ENCODE assay signal across 21 cellular contexts in genomic region chr5:72959257-72959656, GRCh38. TPM values are rescaled to one million over a fixed set of nuclear protein-coding genes. Genes with fewer than 3 reads are reported as not detected.
DNase-seq lines count a peak whose midpoint lies in the region; ATAC-seq, FAIRE-seq and TF ChIP-seq lines count a peak whose summit lies in the region.
"Had no signal": no experiment of that assay in that cellular context is flagged by ENCODE, and none has a peak within 500 bp of the region (broad histone marks: within the 10 kb centered on the region; RNA-seq: fewer than 3 reads in every experiment).

No MANE protein-coding gene starts in this region.

- H3K36me3 Mint-ChIP-seq in osteocyte (ENCODE audit: unreplicated experiment) = peaks cover 5% of the 10 kb centered on the region

- H3K4me1 Mint-ChIP-seq in osteocyte (ENCODE audit: unreplicated experiment) = peaks cover 39% of the 10 kb centered on the region

- H3K79me2 ChIP-seq in HepG2 (ENCODE audit: insufficient read depth, low read length) = peaks cover 76% of the 10 kb centered on the region
- H3K79me2 ChIP-seq in K562 (ENCODE audit: control insufficient read depth, insufficient read depth, low read length) = peaks cover 94% of the 10 kb centered on the region

- POLR2A ChIA-PET in HepG2 (lab: Yijun Ruan, JAX) = no interaction called here
- POLR2A ChIA-PET in K562 (lab: Yijun Ruan, JAX) = interaction anchor here (0.5 kb wide), 1 partner anchor 922 kb away, joined by 3 read pairs; no protein-coding TSS in a partner anchor

- no peak overlapping the region for H3K9ac ChIP-seq in HepG2 (ENCODE audit: insufficient read depth, low read depth, low read length)
- no peak overlapping the region; a peak in 1 of 4 replicates for H3K9ac ChIP-seq in K562 (ENCODE audit: insufficient read depth in 1 of 2, low read depth in 2 of 2, low read length in 2 of 2)

- TF ChIP-seq EP300 in HepG2 (IDR thresholded peaks at IDR 0.05; ENCODE audit: low read depth in 2 of 2, low read length in 2 of 2) (no peak), HepG2 (CRISPR knock-in tag; IDR thresholded peaks at IDR 0.05; ENCODE audit: borderline replicate concordance) (no peak), K562 (IDR thresholded peaks at IDR 0.05; ENCODE audit: low read length) (no peak)

- no peak for TF ChIP-seq RAD21 in HepG2 (CRISPR knock-in tag; IDR thresholded peaks at IDR 0.05)
- TF ChIP-seq RAD21 in K562 (CRISPR knock-in tag; conservative IDR thresholded peaks at IDR 0.05 in 1 of 2, IDR thresholded peaks at IDR 0.05 in 1 of 2) = no peak

- H3K4me1 ChIP-seq in HepG2 (ENCODE audit: insufficient read depth, low read length) (peaks cover 38% of the 10 kb centered on the region), right lobe of liver (peaks cover 0 to 14% (median 0%) of the 10 kb centered on the region in 4 donors), K562 (replicated peaks in 1 of 2; ENCODE audit: control insufficient read depth in 2 of 2, insufficient read depth in 2 of 2, low read length in 2 of 2) (peaks cover 8 to 23% of the 10 kb centered on the region in 2 experiments)

- H3K9me3 Mint-ChIP-seq in osteocyte (ENCODE audit: unreplicated experiment) = no peaks in the 10 kb centered on the region

- H2AFZ ChIP-seq in HepG2 (ENCODE audit: low read length) (no peak overlapping the region), K562 (ENCODE audit: low read depth, low read length) (no peak overlapping the region)

- no peak overlapping the region for H3K4me3 Mint-ChIP-seq in osteocyte (ENCODE audit: unreplicated experiment)
- H3K4me3 Mint-ChIP-seq: CD4-positive, alpha-beta memory T cell had no signal

- FAIRE-seq in HepG2 (lab: Jason Lieb, UNC) = no peak
- no peak for FAIRE-seq in K562 (lab: Jason Lieb, UNC)
- FAIRE-seq: GM12891, GM18507, H54 had no signal

- H3K36me3 ChIP-seq in HepG2 (replicated peaks in 1 of 2; ENCODE audit: control insufficient read depth in 1 of 2, insufficient read depth in 2 of 2, low read length in 2 of 2) (0 out of 5 replicates have a peak, but pooled peaks cover 0 to 5% of the 10 kb centered on the region in 2 experiments), right lobe of liver (no peaks in the 10 kb centered on the region), K562 (ENCODE audit: control insufficient read depth, insufficient read depth, low read length) (peaks cover 4% of the 10 kb centered on the region; the same call in 2 of the 3 replicates)
- H3K36me3 ChIP-seq: HAP-1 had no signal

- no peaks in the 10 kb centered on the region; a peak in 1 of 5 replicates for H3K27me3 ChIP-seq in HepG2 (ENCODE audit: control insufficient read depth in 1 of 2, insufficient read depth in 2 of 2, low read length in 2 of 2)
- H3K27me3 ChIP-seq in right lobe of liver = no peaks in the 10 kb centered on the region
- H3K27me3 ChIP-seq in K562 (ENCODE audit: control insufficient read depth in 2 of 2, insufficient read depth in 2 of 2, low read length in 2 of 2) = no peaks in the 10 kb centered on the region

- no peaks in the 10 kb centered on the region for H3K9me1 ChIP-seq in K562 (ENCODE audit: control insufficient read depth, insufficient read depth, low read length)

- no peak for ATAC-seq in HepG2
- no peak for ATAC-seq in right lobe of liver
- no peak for ATAC-seq in K562
- ATAC-seq: A549 had no signal

- TF ChIP-seq POLR2A in HepG2 (IDR thresholded peaks at IDR 0.05; ENCODE audit: insufficient read depth in 1 of 2, low read depth in 2 of 2, low read length in 2 of 2) (no peak), right lobe of liver (IDR thresholded peaks at IDR 0.05) (no peak), K562 (conservative IDR thresholded peaks at IDR 0.05) (no peak)

- intact Hi-C loops in HepG2 (cut with micrococcal nuclease; ENCODE audit: unreplicated experiment) (loop anchor here (5.0 kb wide), 1 partner anchor 63 kb away; no protein-coding TSS in a partner anchor), right lobe of liver (cut with DNase I) (no loop called here), K562 (cut with micrococcal nuclease) (no loop called here)

- H3K27me3 Mint-ChIP-seq in osteocyte (ENCODE audit: unreplicated experiment) = no peaks in the 10 kb centered on the region

- H3K27ac Mint-ChIP-seq in osteocyte (ENCODE audit: unreplicated experiment) = peak overlapping the region; percentile 7
- H3K27ac Mint-ChIP-seq: CD4-positive, alpha-beta memory T cell had no signal

- BruUV-seq in HepG2 (replicated peaks; lab: Mats Ljungman, UMichigan) = no TSS peak
- BruUV-seq in K562 (replicated peaks; lab: Mats Ljungman, UMichigan) = no TSS peak

- in situ Hi-C loops in HepG2 (cut with HindIII; ENCODE audit: extremely low pct_ligation_motif_present, low pct_unique_long_range_greater_than_20kb) = no loop called here
- in situ Hi-C loops in K562 (cut with MboI) = no loop called here

- H3K9me3 ChIP-seq in HepG2 (ENCODE audit: low read length) (no peaks in the 10 kb centered on the region), right lobe of liver (no peaks in the 10 kb centered on the region), K562 (replicated peaks; ENCODE audit: control insufficient read depth, insufficient read depth, low read depth, low read length) (no peaks in the 10 kb centered on the region)
- H3K9me3 ChIP-seq: A549, HAP-1 had no signal

- H3K4me3 ChIP-seq in HepG2 (replicated peaks in 1 of 3; ENCODE audit: insufficient read depth in 1 of 3, low read depth in 2 of 3, low read length in 3 of 3) = no peak overlapping the region
- H3K4me3 ChIP-seq in right lobe of liver = no peak overlapping the region
- no peak overlapping the region for H3K4me3 ChIP-seq in K562
- H3K4me3 ChIP-seq: A549, HAP-1 had no signal

- DNase-seq in HepG2 (ENCODE audit: low spot score) (no peak), right lobe of liver (no peak), K562 (ENCODE audit: extremely low read depth in 1 of 4, low spot score in 3 of 4) (no peak), osteocyte (ENCODE audit: extremely low spot score, unreplicated experiment) (no peak), ecto neural progenitor cell (ENCODE audit: low spot score) (no peak), NCI-H774 (lab: John Stamatoyannopoulos, UW) (no peak), NCI-H1048 (lab: John Stamatoyannopoulos, UW) (no peak)
- DNase-seq: 8988T; C1 segment of cervical spinal cord; Calu3; CD4-positive, alpha-beta memory T cell; COR-L47; DMS53; DMS79 treated with DMSO at 0.1 percent for 48 hours; GF-D8; GOT3 had no signal

- WGBS in HepG2 (ENCODE audit: low lambda C conversion rate) = 98% methylated on average over 1 of the region's 1 CpG
- 94% methylated on average over 1 of the region's 1 CpG for WGBS in right lobe of liver (ENCODE audit: insufficient coverage, low coverage, low lambda C conversion rate, missing lambda C conversion rate)
- 95% methylated on average over 1 of the region's 1 CpG for WGBS in K562 (ENCODE audit: insufficient coverage, low coverage, missing lambda C conversion rate)

- H4K20me1 ChIP-seq in HepG2 (ENCODE audit: insufficient read depth, low read length) (no peaks in the 10 kb centered on the region; the same call in 1 of the 2 replicates), K562 (replicated peaks; ENCODE audit: control insufficient read depth, insufficient read depth, low read length) (no peaks in the 10 kb centered on the region)

- H3K4me2 ChIP-seq in HepG2 (ENCODE audit: low read depth, low read length) (peak overlapping the region; percentile 90; the same call in 1 of the 2 replicates), K562 (ENCODE audit: insufficient read depth, low read length) (no peak overlapping the region)
- H3K4me2 ChIP-seq: A549 had no signal

- TF ChIP-seq CTCF in HepG2 (CRISPR knock-in tag; IDR thresholded peaks at IDR 0.05) (no peak), right lobe of liver (IDR thresholded peaks at IDR 0.05) (no peak), K562 (IDR thresholded peaks at IDR 0.05 in 2 of 3, conservative IDR thresholded peaks at IDR 0.05 in 1 of 3; ENCODE audit: insufficient read depth in 2 of 3, low read depth in 1 of 3, low read length in 3 of 3) (no peak), osteocyte (IDR thresholded peaks at IDR 0.05) (no peak)

- CTCF ChIA-PET in HepG2 (lab: Yijun Ruan, JAX; ENCODE audit: low intra/inter-chr PET ratio, low total read pairs) (no interaction called here), K562 (lab: Yijun Ruan, JAX; ENCODE audit: low intra/inter-chr PET ratio) (no interaction called here)

- H3K27ac ChIP-seq in HepG2 (ENCODE audit: extremely low read length, insufficient read depth, low read length) (no peak overlapping the region), right lobe of liver (no peak overlapping the region), K562 (ENCODE audit: extremely low read depth, low read depth, low read length) (no peak overlapping the region)
- H3K27ac ChIP-seq: A549 had no signal

RNA-seq across cellular contexts. Expression of gene FCHO2, which starts 3.4 kb away (rescaled TPM):
- total RNA-seq in HepG2 (2016; rRNA removed; fragmentation: Illumina TruSeq; extraction: Trizol) (11.6 and 12.7 TPM in 2 replicates), right lobe of liver (10 to 100 TPM; 11.7 to 22.8 (median 14.8) TPM), K562 (2014; rRNA removed) (3.9 and 6.5 TPM in 2 replicates), K562 (2014; rRNA removed; fragmentation: Illumina TruSeq; extraction: Trizol) (9.1 and 11.0 TPM in 2 replicates), K562 (2015; rRNA removed; fragmentation: Illumina TruSeq; extraction: Trizol) (6.9 and 8.3 TPM in 2 replicates), K562 (2021) (12.2 and 12.4 TPM in 2 replicates), osteocyte (41.5 and 48.0 TPM in 2 replicates)
- total RNA-seq in HepG2 (2016; cell fraction: cytosol; rRNA removed; fragmentation: Illumina TruSeq; extraction: Trizol; ENCODE audit: low read depth) = 38.2 and 40.3 TPM in 2 replicates
- total RNA-seq in HepG2 (2016; cell fraction: insoluble cytoplasmic fraction; rRNA removed; fragmentation: Illumina TruSeq; extraction: Trizol) = 13.6 and 14.0 TPM in 2 replicates
- total RNA-seq in HepG2 (2016; cell fraction: membrane; rRNA removed; fragmentation: Illumina TruSeq; extraction: Trizol) = 12.5 and 14.6 TPM in 2 replicates
- 17.1 and 19.1 TPM in 2 replicates for total RNA-seq in HepG2 (2016; cell fraction: nucleus; rRNA removed; fragmentation: Illumina TruSeq; extraction: Trizol)
- polyA plus RNA-seq in HepG2 (2011; rRNA removed) (17.3 and 20.0 TPM in 2 replicates), K562 (2011; rRNA removed) (12.2 and 13.4 TPM in 2 replicates), K562 (2014; fragmentation: Illumina TruSeq; extraction: Trizol) (6.5 and 9.6 TPM in 2 replicates), K562 (2014; fragmentation: Nextera tagmentation; extraction: Ambion mirVana) (1 to 10 TPM; 4.4 to 5.1 TPM), K562 (2014; rRNA removed) (5.4 and 5.5 TPM in 2 replicates)
- polyA plus RNA-seq in HepG2 (2011; cell fraction: cytosol; rRNA removed) = 5.5 and 6.6 TPM in 2 replicates
- 23.4 and 31.0 TPM in 2 replicates for polyA plus RNA-seq in HepG2 (2011; cell fraction: nucleus; rRNA removed)
- 10.4 and 12.3 TPM in 2 replicates for polyA plus RNA-seq in HepG2 (2012)
- polyA plus RNA-seq in HepG2 (2016; cell fraction: cytosol; fragmentation: Illumina TruSeq; extraction: Trizol; ENCODE audit: low read depth) = 0.17 and 0.26 TPM in 2 replicates
- 9.0 and 9.1 TPM in 2 replicates for polyA plus RNA-seq in HepG2 (2016; cell fraction: insoluble cytoplasmic fraction; fragmentation: Illumina TruSeq; extraction: Trizol; ENCODE audit: low read depth)
- 1.0 and 1.1 TPM in 2 replicates for polyA plus RNA-seq in HepG2 (2016; cell fraction: membrane; fragmentation: Illumina TruSeq; extraction: Trizol; ENCODE audit: low read depth)
- polyA plus RNA-seq in HepG2 (2016; cell fraction: nucleus; fragmentation: Illumina TruSeq; extraction: Trizol; ENCODE audit: insufficient read depth, low read depth) = 19.6 and 20.8 TPM in 2 replicates
- 34.1 and 39.4 TPM in 2 replicates for polyA minus RNA-seq in HepG2 (2011; rRNA and poly(A)+ RNA removed; ENCODE audit: low replicate concordance)
- polyA minus RNA-seq in HepG2 (2011; cell fraction: cytosol; rRNA and poly(A)+ RNA removed) = 18.6 and 20.4 TPM in 2 replicates
- polyA minus RNA-seq in HepG2 (2011; cell fraction: nucleus; rRNA and poly(A)+ RNA removed) = 29.0 and 35.4 TPM in 2 replicates
- total RNA-seq in K562 (2011; cell fraction: chromatin; rRNA removed; ENCODE audit: low replicate concordance) = 11.0 and 47.8 TPM in 2 replicates
- total RNA-seq in K562 (2011; cell fraction: nucleolus; rRNA removed) = 3.8 and 7.4 TPM in 2 replicates
- total RNA-seq in K562 (2011; cell fraction: nucleoplasm; rRNA removed) = 12.0 and 16.2 TPM in 2 replicates
- 6.9 and 8.6 TPM in 2 replicates for polyA plus RNA-seq in K562 (2011; cell fraction: cytosol; rRNA removed)
- 30.3 and 31.1 TPM in 2 replicates for polyA plus RNA-seq in K562 (2011; cell fraction: nucleus; rRNA removed)
- 5.6 and 6.0 TPM in 2 replicates for polyA plus RNA-seq in K562 (2012)
- polyA minus RNA-seq in K562 (2011; rRNA and poly(A)+ RNA removed) = 19.8 and 25.5 TPM in 2 replicates
- polyA minus RNA-seq in K562 (2011; cell fraction: cytosol; rRNA and poly(A)+ RNA removed) = 11.5 and 15.2 TPM in 2 replicates
- 12.1 and 17.8 TPM in 2 replicates for polyA minus RNA-seq in K562 (2011; cell fraction: nucleus; rRNA and poly(A)+ RNA removed)

Comparison
In these comparisons a context has a peak if more than half of its experiments do, and no peak if none do; other contexts are left out.
1. Of the 241 proteins assayed by ChIP-seq in both HepG2 and K562: peak only in HepG2: none; only in K562: NFYB; in both: ZNF121; in neither: 239.